Comparison of ENCODE assay signal across 8 cellular contexts in the genomic region with DNA sequence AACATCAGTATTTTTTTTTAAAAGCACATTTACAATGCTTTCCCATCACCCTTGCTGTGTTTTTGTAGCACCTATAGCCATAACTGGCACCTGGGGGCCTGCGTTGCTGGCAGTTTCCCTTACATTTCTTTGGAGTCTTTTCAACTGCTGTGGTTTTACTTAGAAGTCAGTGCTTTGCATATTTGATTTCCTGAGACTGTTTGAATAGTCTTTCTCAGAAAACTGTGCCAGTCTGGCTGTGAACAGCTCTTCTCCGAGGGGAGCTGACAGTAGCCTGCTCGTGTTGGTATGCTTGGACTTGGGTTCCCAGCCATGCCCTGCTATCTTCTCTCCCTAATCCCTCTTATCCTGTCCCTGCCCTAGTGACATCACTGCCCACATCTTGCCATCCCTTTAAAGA.
DNase-seq lines count a peak whose midpoint lies in the region; ATAC-seq, FAIRE-seq and TF ChIP-seq lines count a peak whose summit lies in the region.

No MANE protein-coding gene starts in this region.

- peak; percentile 38 for DNase-seq in activated CD8-positive, alpha-beta memory T cell treated with anti-CD3 and anti-CD28 coated beads, Interleukin-2, amount 50 U/mL, for 4 hours
- no peak for DNase-seq in osteoblast (ENCODE audit: insufficient read length, low spot score, missing footprints)
- no peak for DNase-seq in nephron progenitor cell
- no peak for DNase-seq in GM10266 (ENCODE audit: extremely low spot score)
- DNase-seq in D341Med (ENCODE audit: low spot score): no peak
- DNase-seq in D721Med (ENCODE audit: insufficient read length, low spot score): no peak

- H3K27me3 ChIP-seq in osteoblast (ENCODE audit: insufficient read depth, low read length): no peaks in the 10 kb centered on the region

- no peak overlapping the region for H3K4me3 Mint-ChIP-seq in nephron progenitor cell

- no peaks in the 10 kb centered on the region for H3K36me3 Mint-ChIP-seq in nephron progenitor cell (ENCODE audit: low read depth)

- no peaks in the 10 kb centered on the region for H3K79me2 ChIP-seq in osteoblast (ENCODE audit: insufficient read depth, low read length)

- H3K4me1 ChIP-seq in osteoblast (ENCODE audit: insufficient read depth, low read length): peaks cover 14% of the 10 kb centered on the region

- peaks cover under 1% of the 10 kb centered on the region for H3K27me3 Mint-ChIP-seq in nephron progenitor cell (ENCODE audit: low read depth, poor library complexity)

- H3K27ac ChIP-seq in osteoblast (ENCODE audit: low read depth, low read length): peak overlapping the region; percentile 40

- no peak for FAIRE-seq in D721Med (lab: Jason Lieb, UNC)

- H2AFZ ChIP-seq in osteoblast (ENCODE audit: low read length): peak overlapping the region; percentile 39

- TF ChIP-seq CTCF in osteoblast (IDR thresholded peaks at IDR 0.05; ENCODE audit: extremely low read depth, low read depth, low read length): no peak
- no peak for TF ChIP-seq CTCF in nephron progenitor cell (IDR thresholded peaks at IDR 0.05)
- TF ChIP-seq CTCF in GM10266 (IDR thresholded peaks at IDR 0.05; ENCODE audit: control insufficient read depth, insufficient read depth, low read depth, missing control alignments): no peak
- TF ChIP-seq CTCF in D721Med (IDR thresholded peaks at IDR 0.05; ENCODE audit: insufficient read depth, missing control alignments): no peak

- peak overlapping the region; percentile 13 for H3K4me2 ChIP-seq in osteoblast (ENCODE audit: insufficient read depth, low read length)

- H3K36me3 ChIP-seq in osteoblast (ENCODE audit: insufficient read depth, low read length): no peaks in the 10 kb centered on the region

- H3K4me1 Mint-ChIP-seq in nephron progenitor cell: peaks cover 6% of the 10 kb centered on the region

- H3K9me3 ChIP-seq in osteoblast (ENCODE audit: low read depth, low read length): no peaks in the 10 kb centered on the region

- no peaks in the 10 kb centered on the region for H4K20me1 ChIP-seq in osteoblast (ENCODE audit: insufficient read depth, low read length)

- no peak overlapping the region for H3K27ac Mint-ChIP-seq in nephron progenitor cell

- ATAC-seq in GM19025 (IDR thresholded peaks at IDR 0.05; ENCODE audit: low read depth, unreplicated experiment) (peak; percentile 67), HG03432 (IDR thresholded peaks at IDR 0.05; ENCODE audit: unreplicated experiment) (peak; percentile 77)

- H3K4me3 ChIP-seq in osteoblast (ENCODE audit: insufficient read depth, low read length): no peak overlapping the region

- no peaks in the 10 kb centered on the region for H3K9me3 Mint-ChIP-seq in nephron progenitor cell
